ENCODE assay signal across 24 cellular contexts in the genomic region with DNA sequence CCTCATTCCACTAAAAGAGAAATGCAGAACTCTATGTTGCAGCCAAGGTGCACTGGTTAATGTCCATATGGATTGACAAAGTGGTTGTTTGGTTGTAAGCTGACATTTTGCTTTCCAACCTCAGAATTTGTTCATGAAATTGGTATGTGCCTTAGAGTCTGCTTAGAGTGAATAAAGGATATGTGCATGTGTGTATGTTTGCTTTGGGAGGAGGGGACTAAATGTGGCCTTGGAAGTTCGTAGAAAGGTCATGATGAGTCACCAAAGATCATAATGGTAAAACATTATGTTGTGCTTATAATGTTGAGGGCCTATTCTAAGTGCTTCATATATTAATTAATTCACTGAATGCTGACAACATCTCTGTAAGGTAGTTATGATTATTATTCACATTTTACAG. TPM values are rescaled to one million over a fixed set of nuclear protein-coding genes. Genes with fewer than 3 reads are reported as not detected.
A peak's percentile ranks its signal among the peaks of the same experiment; 100 is the strongest.
DNase-seq lines count a peak whose midpoint lies in the region; ATAC-seq and TF ChIP-seq lines count a peak whose summit lies in the region.
"Had no signal": no experiment of that assay in that cellular context is flagged by ENCODE, and none has a peak within 500 bp of the region (broad histone marks: within the 10 kb centered on the region; RNA-seq: fewer than 3 reads in every experiment).

No MANE protein-coding gene starts in this region.

- H3K9me2 ChIP-seq in PC-3 (replicated peaks; ENCODE audit: low read length): no peaks in the 10 kb centered on the region

- H3K9ac ChIP-seq in PC-3 (ENCODE audit: low read length) (no peak overlapping the region), mesenchymal stem cell (ENCODE audit: low read length) (no peak overlapping the region)

- no peak overlapping the region for H2BK15ac ChIP-seq in mesenchymal stem cell (ENCODE audit: low read depth, poor library complexity, severe bottlenecking)

- H3K4me2 ChIP-seq in PC-3 (ENCODE audit: low read length): peak overlapping the region; percentile 31
- no peak overlapping the region for H3K4me2 ChIP-seq in mesenchymal stem cell (ENCODE audit: low read length, poor library complexity, severe bottlenecking)
- H3K4me2 ChIP-seq: smooth muscle cell had no signal

- H3K27me3 Mint-ChIP-seq in CD4-positive, alpha-beta memory T cell: peaks cover 0 to 1% of the 10 kb centered on the region in 2 donors
- H3K27me3 Mint-ChIP-seq in T-helper 17 cell: peaks cover 10% of the 10 kb centered on the region

- H3K4me1 ChIP-seq in PC-3 (ENCODE audit: insufficient read depth, low read length): peaks cover 14% of the 10 kb centered on the region
- H3K4me1 ChIP-seq in mesenchymal stem cell (ENCODE audit: control insufficient read depth, insufficient read depth, low read depth, low read length): no peaks in the 10 kb centered on the region
- H3K4me1 ChIP-seq in CD4-positive, alpha-beta memory T cell (ENCODE audit: insufficient read depth, low read length): no peaks in the 10 kb centered on the region
- H3K4me1 ChIP-seq: prostate gland, upper lobe of right lung had no signal

- ATAC-seq in PC-3 (peak; percentile 89), T-helper 17 cell (no peak)
- ATAC-seq: T-cell, upper lobe of right lung had no signal

- H2BK120ac ChIP-seq in mesenchymal stem cell (ENCODE audit: low read depth, low read length): no peak overlapping the region

- H3K79me1 ChIP-seq in mesenchymal stem cell (replicated peaks; ENCODE audit: low read length, poor library complexity, severe bottlenecking): no peaks in the 10 kb centered on the region

- H3K79me2 ChIP-seq in PC-3 (ENCODE audit: low read length): no peaks in the 10 kb centered on the region

- H3K4me1 Mint-ChIP-seq in CD4-positive, alpha-beta memory T cell: no peaks in the 10 kb centered on the region
- peaks cover 2% of the 10 kb centered on the region for H3K4me1 Mint-ChIP-seq in T-helper 17 cell

- TF ChIP-seq CTCF in PC-3 (conservative IDR thresholded peaks at IDR 0.05; ENCODE audit: low read depth, low read length) (no peak), epithelial cell of esophagus (IDR thresholded peaks at IDR 0.05; ENCODE audit: insufficient read depth, low read depth, low read length, missing control alignments) (no peak)

- no peaks in the 10 kb centered on the region for H3K36me3 Mint-ChIP-seq in CD4-positive, alpha-beta memory T cell
- peaks cover 2% of the 10 kb centered on the region for H3K36me3 Mint-ChIP-seq in T-helper 17 cell (ENCODE audit: low read depth)
- H3K36me3 Mint-ChIP-seq: T-cell had no signal

- no peak overlapping the region for H3K4ac ChIP-seq in mesenchymal stem cell (ENCODE audit: low read depth in 1 of 2, low read length in 2 of 2)

- no peaks in the 10 kb centered on the region for H3K9me3 Mint-ChIP-seq in CD4-positive, alpha-beta memory T cell
- H3K9me3 Mint-ChIP-seq: activated CD4-positive, alpha-beta T cell treated with anti-CD3 and anti-CD28 coated beads, Interleukin-2, amount 10 ng/mL, durations not matched to agents 24 days and 14 days; HFFc6; T-cell had no signal

- H3K18ac ChIP-seq in mesenchymal stem cell (ENCODE audit: low read depth in 1 of 2, low read length in 2 of 2): no peak overlapping the region

- H3K27ac ChIP-seq in PC-3 (ENCODE audit: low read length) (no peak overlapping the region), mesenchymal stem cell (ENCODE audit: low read length, poor library complexity, severe bottlenecking) (no peak overlapping the region)
- H3K27ac ChIP-seq in CD4-positive, alpha-beta memory T cell (ENCODE audit: low read depth, low read length): no peak overlapping the region
- H3K27ac ChIP-seq: prostate gland, upper lobe of right lung had no signal

- POLR2A ChIA-PET in PC-3 (lab: Charles Lee; ENCODE audit: unreplicated experiment): no interaction called here
- POLR2A ChIA-PET in CD4-positive, alpha-beta memory T cell (lab: Charles Lee; ENCODE audit: partially characterized antibody): no interaction called here

- no peaks in the 10 kb centered on the region for H3K27me3 ChIP-seq in PC-3 (ENCODE audit: low read length)
- peaks cover 0 to 18% of the 10 kb centered on the region in 2 experiments for H3K27me3 ChIP-seq in mesenchymal stem cell (ENCODE audit: control insufficient read depth in 1 of 2, insufficient read depth in 1 of 2, low read length in 2 of 2)
- H3K27me3 ChIP-seq in CD4-positive, alpha-beta memory T cell (ENCODE audit: insufficient read depth, low read length): no peaks in the 10 kb centered on the region
- H3K27me3 ChIP-seq: upper lobe of right lung had no signal

- CTCF ChIA-PET in PC-3 (lab: Charles Lee): no interaction called here
- CTCF ChIA-PET in CD4-positive, alpha-beta memory T cell (lab: Charles Lee; ENCODE audit: partially characterized antibody): no interaction called here

- H3K9me3 ChIP-seq in PC-3 (ENCODE audit: low read length): no peaks in the 10 kb centered on the region
- H3K9me3 ChIP-seq in mesenchymal stem cell (ENCODE audit: control insufficient read depth, low read length): no peaks in the 10 kb centered on the region
- H3K9me3 ChIP-seq in CD4-positive, alpha-beta memory T cell (ENCODE audit: control insufficient read depth in 1 of 2, low read length in 2 of 2): no peaks in the 10 kb centered on the region
- no peaks in the 10 kb centered on the region for H3K9me3 ChIP-seq in T-helper 17 cell (ENCODE audit: control insufficient read depth, low read length, poor library complexity, severe bottlenecking)
- H3K9me3 ChIP-seq: prostate gland, upper lobe of right lung had no signal

- WGBS in mesenchymal stem cell: no CpG with 5 or more reads among the region's 1 CpG

- no TSS peak for BruUV-seq in PC-3 (replicated peaks; lab: Mats Ljungman, UMichigan)

- no peak overlapping the region for H2AFZ ChIP-seq in PC-3 (ENCODE audit: low read length)
- H2AFZ ChIP-seq in mesenchymal stem cell (ENCODE audit: low read depth, low read length): no peak overlapping the region

- H3K4me3 ChIP-seq in PC-3 (ENCODE audit: low read length): no peak overlapping the region
- H3K4me3 ChIP-seq in epithelial cell of esophagus (ENCODE audit: low read length): no peak overlapping the region
- H3K4me3 ChIP-seq in mesenchymal stem cell (ENCODE audit: insufficient read depth in 1 of 2, low read depth in 1 of 2, low read length in 2 of 2): no peak overlapping the region
- no peak overlapping the region for H3K4me3 ChIP-seq in CD4-positive, alpha-beta memory T cell (ENCODE audit: low read length in 2 of 2)
- H3K4me3 ChIP-seq: prostate gland, smooth muscle cell, upper lobe of right lung had no signal

- DNase-seq in H4 (ENCODE audit: low spot score): peak; percentile 18
- DNase-seq in PC-3: peak; percentile 66
- DNase-seq in epithelial cell of esophagus (ENCODE audit: low read depth): peak; percentile 0
- DNase-seq in mesenchymal stem cell: peak; percentile 71
- DNase-seq in OCI-M2 (lab: John Stamatoyannopoulos, UW; ENCODE audit: unreplicated experiment): no peak
- DNase-seq in kidney glomerular epithelial cell (lab: John Stamatoyannopoulos, UW): no peak
- DNase-seq in CD4-positive, alpha-beta memory T cell: no peak
- DNase-seq in T-helper 17 cell: no peak
- DNase-seq: activated CD4-positive, alpha-beta T cell treated with anti-CD3 and anti-CD28 coated beads, Interleukin-2, amount 10 ng/mL, durations not matched to agents 24 days and 14 days; activated CD8-positive, alpha-beta memory T cell treated with anti-CD3 and anti-CD28 coated beads, Interleukin-2, amount 50 U/mL, for 4 hours; activated gamma-delta T cell; effector memory CD4-positive, alpha-beta T cell; HFFc6; hypothalamus; kidney; NCI-H1105; NCI-H2081 treated with DMSO at 0.1 percent for 48 hours; NCI-H510A treated with DMSO at 0.1 percent for 48 hours; Right ventricle myocardium superior; stimulated activated CD4-positive, alpha-beta T cell treated with anti-CD3 and anti-CD28 coated beads, Interleukin-4, amount 100 ng/mL, for 1 hour; T-cell; upper lobe of right lung had no signal

- no peak overlapping the region for H2AK5ac ChIP-seq in mesenchymal stem cell (ENCODE audit: low read length, severe bottlenecking)

- no peak overlapping the region for H3K23ac ChIP-seq in mesenchymal stem cell (ENCODE audit: low read length in 2 of 2)

- H3K27ac Mint-ChIP-seq in CD4-positive, alpha-beta memory T cell: no peak overlapping the region
- H3K27ac Mint-ChIP-seq in T-helper 17 cell: no peak overlapping the region
- H3K27ac Mint-ChIP-seq: activated CD4-positive, alpha-beta T cell treated with anti-CD3 and anti-CD28 coated beads, Interleukin-2, amount 10 ng/mL, durations not matched to agents 24 days and 14 days; HFFc6; T-cell had no signal

- no peak overlapping the region for H2BK12ac ChIP-seq in mesenchymal stem cell (ENCODE audit: low read length in 2 of 2)

- intact Hi-C loops in PC-3 (cut with micrococcal nuclease): no loop called here
- intact Hi-C loops in CD4-positive, alpha-beta memory T cell (cut with micrococcal nuclease): no loop called here

- H3K36me3 ChIP-seq in PC-3 (ENCODE audit: low read depth, low read length) (no peaks in the 10 kb centered on the region), mesenchymal stem cell (ENCODE audit: control insufficient read depth in 1 of 2, insufficient read depth in 2 of 2, low read depth in 1 of 2, low read length in 2 of 2) (no peaks in the 10 kb centered on the region)
- no peaks in the 10 kb centered on the region for H3K36me3 ChIP-seq in CD4-positive, alpha-beta memory T cell (ENCODE audit: insufficient read depth, low read length)
- H3K36me3 ChIP-seq: prostate gland, upper lobe of right lung had no signal

- H3K14ac ChIP-seq in mesenchymal stem cell (ENCODE audit: low read length in 2 of 2): no peak overlapping the region

- H4K20me1 ChIP-seq in PC-3 (ENCODE audit: low read length): no peaks in the 10 kb centered on the region

- H2BK5ac ChIP-seq in mesenchymal stem cell (ENCODE audit: low read depth, low read length, poor library complexity, severe bottlenecking): no peak overlapping the region

- no peak overlapping the region for H4K91ac ChIP-seq in mesenchymal stem cell (ENCODE audit: low read length)

- no peaks in the 10 kb centered on the region for H3F3A ChIP-seq in PC-3 (ENCODE audit: low read length, unreplicated experiment)

- H4K8ac ChIP-seq in mesenchymal stem cell (ENCODE audit: low read length): no peak overlapping the region

- H3K4me3 Mint-ChIP-seq in CD4-positive, alpha-beta memory T cell: no peak overlapping the region
- no peak overlapping the region for H3K4me3 Mint-ChIP-seq in T-helper 17 cell
- H3K4me3 Mint-ChIP-seq: activated CD4-positive, alpha-beta T cell treated with anti-CD3 and anti-CD28 coated beads, Interleukin-2, amount 10 ng/mL, durations not matched to agents 24 days and 14 days; HFFc6; T-cell had no signal

RNA-seq across cellular contexts. Expression of gene MBNL3, which starts 44.1 kb away (rescaled TPM):
- 7.9 and 12.2 TPM in 2 replicates for total RNA-seq in H4 (2014; rRNA removed; shearing (Covaris generic))
- total RNA-seq in PC-3 (2014; rRNA removed) (4.4 and 9.7 TPM in 2 replicates), T-helper 17 cell (10 to 100 TPM; 32.5 to 34.1 TPM)
- 4.1 TPM for polyA plus RNA-seq in mesenchymal stem cell (2013, experiment 1 of 2)
- 4.0 TPM for polyA plus RNA-seq in mesenchymal stem cell (2013, experiment 2 of 2)
- 10 to 100 TPM; 36.6 to 39.6 TPM for total RNA-seq in CD4-positive, alpha-beta memory T cell
- 10 to 100 TPM; 32.2 to 40.1 TPM for polyA plus RNA-seq in CD4-positive, alpha-beta memory T cell

Comparison
In these comparisons a context has a peak if more than half of its experiments do, and no peak if none do; other contexts are left out.
1. DNase-seq: peak in H4 (single experiment), PC-3 (single experiment), epithelial cell of esophagus (single experiment) and mesenchymal stem cell (single experiment); none in OCI-M2 (single experiment), kidney glomerular epithelial cell (single experiment), CD4-positive, alpha-beta memory T cell (0 of 5) and T-helper 17 cell (0 of 3).